Comparison of ENCODE assay signal across 1 cellular context in genomic region chr3:40452876-40453730, GRCh38.
TF ChIP-seq lines count a peak whose summit lies in the region.

No MANE protein-coding gene starts in this region.

TF ChIP-seq in HepG2, 621 proteins besides CTCF, POLR2A, EP300 and RAD21 (continued from another document and continues in another):
- TF ChIP-seq SNAPC4 (CRISPR knock-in tag; IDR thresholded peaks at IDR 0.05), result 0 out of 2 replicates have a peak, but pooled peaks have one; percentile 15
- TF ChIP-seq, protein P1, sequence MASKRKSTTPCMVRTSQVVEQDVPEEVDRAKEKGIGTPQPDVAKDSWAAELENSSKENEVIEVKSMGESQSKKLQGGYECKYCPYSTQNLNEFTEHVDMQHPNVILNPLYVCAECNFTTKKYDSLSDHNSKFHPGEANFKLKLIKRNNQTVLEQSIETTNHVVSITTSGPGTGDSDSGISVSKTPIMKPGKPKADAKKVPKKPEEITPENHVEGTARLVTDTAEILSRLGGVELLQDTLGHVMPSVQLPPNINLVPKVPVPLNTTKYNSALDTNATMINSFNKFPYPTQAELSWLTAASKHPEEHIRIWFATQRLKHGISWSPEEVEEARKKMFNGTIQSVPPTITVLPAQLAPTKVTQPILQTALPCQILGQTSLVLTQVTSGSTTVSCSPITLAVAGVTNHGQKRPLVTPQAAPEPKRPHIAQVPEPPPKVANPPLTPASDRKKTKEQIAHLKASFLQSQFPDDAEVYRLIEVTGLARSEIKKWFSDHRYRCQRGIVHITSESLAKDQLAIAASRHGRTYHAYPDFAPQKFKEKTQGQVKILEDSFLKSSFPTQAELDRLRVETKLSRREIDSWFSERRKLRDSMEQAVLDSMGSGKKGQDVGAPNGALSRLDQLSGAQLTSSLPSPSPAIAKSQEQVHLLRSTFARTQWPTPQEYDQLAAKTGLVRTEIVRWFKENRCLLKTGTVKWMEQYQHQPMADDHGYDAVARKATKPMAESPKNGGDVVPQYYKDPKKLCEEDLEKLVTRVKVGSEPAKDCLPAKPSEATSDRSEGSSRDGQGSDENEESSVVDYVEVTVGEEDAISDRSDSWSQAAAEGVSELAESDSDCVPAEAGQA (IDR thresholded peaks at IDR 0.05; ENCODE audit: low read depth), result peak; percentile 97
- TF ChIP-seq, protein P1 (CRISPR knock-in tag; IDR thresholded peaks at IDR 0.05; ENCODE audit: borderline replicate concordance), result no peak
- TF ChIP-seq, protein P2, sequence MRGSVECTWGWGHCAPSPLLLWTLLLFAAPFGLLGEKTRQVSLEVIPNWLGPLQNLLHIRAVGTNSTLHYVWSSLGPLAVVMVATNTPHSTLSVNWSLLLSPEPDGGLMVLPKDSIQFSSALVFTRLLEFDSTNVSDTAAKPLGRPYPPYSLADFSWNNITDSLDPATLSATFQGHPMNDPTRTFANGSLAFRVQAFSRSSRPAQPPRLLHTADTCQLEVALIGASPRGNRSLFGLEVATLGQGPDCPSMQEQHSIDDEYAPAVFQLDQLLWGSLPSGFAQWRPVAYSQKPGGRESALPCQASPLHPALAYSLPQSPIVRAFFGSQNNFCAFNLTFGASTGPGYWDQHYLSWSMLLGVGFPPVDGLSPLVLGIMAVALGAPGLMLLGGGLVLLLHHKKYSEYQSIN (CRISPR knock-in tag; IDR thresholded peaks at IDR 0.05; ENCODE audit: borderline replicate concordance), result no peak
- peak; percentile 70; the same call in 1 of the 2 replicates for TF ChIP-seq MYC (CRISPR knock-in tag; IDR thresholded peaks at IDR 0.05; ENCODE audit: borderline replicate concordance)
- TF ChIP-seq IRF2 (CRISPR knock-in tag; IDR thresholded peaks at IDR 0.05), result peak; percentile 72
- no peak for TF ChIP-seq POLR2AphosphoS2 (IDR thresholded peaks at IDR 0.05; ENCODE audit: low read depth, low read length)
- TF ChIP-seq ZSCAN20 (CRISPR knock-in tag; IDR thresholded peaks at IDR 0.05; ENCODE audit: borderline replicate concordance), result no peak
- TF ChIP-seq YEATS4 (CRISPR knock-in tag; IDR thresholded peaks at IDR 0.05; ENCODE audit: borderline replicate concordance), result peak; percentile 54; the same call in 1 of the 2 replicates
- peak; percentile 58 for TF ChIP-seq ZNF18 (CRISPR knock-in tag; IDR thresholded peaks at IDR 0.05; ENCODE audit: insufficient replicate concordance)
- TF ChIP-seq, protein P3, sequence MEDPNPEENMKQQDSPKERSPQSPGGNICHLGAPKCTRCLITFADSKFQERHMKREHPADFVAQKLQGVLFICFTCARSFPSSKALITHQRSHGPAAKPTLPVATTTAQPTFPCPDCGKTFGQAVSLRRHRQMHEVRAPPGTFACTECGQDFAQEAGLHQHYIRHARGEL (CRISPR knock-in tag; IDR thresholded peaks at IDR 0.05), result no peak
- no peak for TF ChIP-seq CREB3 (CRISPR knock-in tag; IDR thresholded peaks at IDR 0.05)
- peak; percentile 38; the same call in 1 of the 2 replicates for TF ChIP-seq MED1 (CRISPR knock-in tag; IDR thresholded peaks at IDR 0.05)
- TF ChIP-seq ZBTB21 (CRISPR knock-in tag; IDR thresholded peaks at IDR 0.05), result peak; percentile 80
- peak; percentile 12; the same call in 1 of the 2 replicates for TF ChIP-seq FOXP4 (CRISPR knock-in tag; IDR thresholded peaks at IDR 0.05)
- peak; percentile 66; the same call in 1 of the 2 replicates for TF ChIP-seq ZBTB4 (CRISPR knock-in tag; IDR thresholded peaks at IDR 0.05; ENCODE audit: borderline replicate concordance)
- TF ChIP-seq ZFP41 (CRISPR knock-in tag; IDR thresholded peaks at IDR 0.05; ENCODE audit: borderline replicate concordance), result no peak
- TF ChIP-seq TOE1 (CRISPR knock-in tag; IDR thresholded peaks at IDR 0.05), result no peak
- TF ChIP-seq ZNF883 (CRISPR knock-in tag; IDR thresholded peaks at IDR 0.05; ENCODE audit: not compliant biosample characterization), result peak; percentile 16
- 0 out of 2 replicates have a peak, but pooled peaks have one; percentile 36 for TF ChIP-seq KLF9 (CRISPR knock-in tag; IDR thresholded peaks at IDR 0.05; ENCODE audit: low read depth)
- no peak for TF ChIP-seq HMG20B (CRISPR knock-in tag; conservative IDR thresholded peaks at IDR 0.05)
- TF ChIP-seq HOMEZ (CRISPR knock-in tag; IDR thresholded peaks at IDR 0.05; ENCODE audit: low read depth), result peak; percentile 93
- TF ChIP-seq MXI1 (IDR thresholded peaks at IDR 0.05; ENCODE audit: borderline replicate concordance, low read depth, low read length), result peak; percentile 72; the same call in 1 of the 3 replicates
- TF ChIP-seq, protein P4, sequence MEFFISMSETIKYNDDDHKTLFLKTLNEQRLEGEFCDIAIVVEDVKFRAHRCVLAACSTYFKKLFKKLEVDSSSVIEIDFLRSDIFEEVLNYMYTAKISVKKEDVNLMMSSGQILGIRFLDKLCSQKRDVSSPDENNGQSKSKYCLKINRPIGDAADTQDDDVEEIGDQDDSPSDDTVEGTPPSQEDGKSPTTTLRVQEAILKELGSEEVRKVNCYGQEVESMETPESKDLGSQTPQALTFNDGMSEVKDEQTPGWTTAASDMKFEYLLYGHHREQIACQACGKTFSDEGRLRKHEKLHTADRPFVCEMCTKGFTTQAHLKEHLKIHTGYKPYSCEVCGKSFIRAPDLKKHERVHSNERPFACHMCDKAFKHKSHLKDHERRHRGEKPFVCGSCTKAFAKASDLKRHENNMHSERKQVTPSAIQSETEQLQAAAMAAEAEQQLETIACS (CRISPR knock-in tag; IDR thresholded peaks at IDR 0.05), result peak; percentile 84
- peak; percentile 52 for TF ChIP-seq ZNF580 (CRISPR knock-in tag; IDR thresholded peaks at IDR 0.05; ENCODE audit: borderline replicate concordance, low read depth)
- TF ChIP-seq REPIN1 (CRISPR knock-in tag; IDR thresholded peaks at IDR 0.05; ENCODE audit: borderline replicate concordance, low read depth), result peak; percentile 54; the same call in 1 of the 2 replicates
